8 cellular contexts compared by ENCODE assay signal in genomic region chr22:38733329-38734202, GRCh38. TPM values are rescaled to one million over a fixed set of nuclear protein-coding genes. Genes with fewer than 3 reads are reported as not detected.
A peak's percentile ranks its signal among the peaks of the same experiment; 100 is the strongest.
DNase-seq lines count a peak whose midpoint lies in the region; ATAC-seq and TF ChIP-seq lines count a peak whose summit lies in the region.

No MANE protein-coding gene starts in this region.

- H3K4me3 ChIP-seq in endodermal cell (ENCODE audit: low read length) (no peak overlapping the region), mucosa of stomach (ENCODE audit: low read length) (no peak overlapping the region)

- no peak overlapping the region for H3K9ac ChIP-seq in endodermal cell (ENCODE audit: extremely low read depth, low read length, poor library complexity, severe bottlenecking)
- peak overlapping the region; percentile 7 for H3K9ac ChIP-seq in mucosa of stomach (ENCODE audit: low read length)

- no peaks in the 10 kb centered on the region for H3K9me3 ChIP-seq in endodermal cell (ENCODE audit: control insufficient read depth, low read length)
- H3K9me3 ChIP-seq in mucosa of stomach (ENCODE audit: control insufficient read depth, low read length), result no peaks in the 10 kb centered on the region

- H3K9me3 Mint-ChIP-seq in activated CD4-positive, alpha-beta memory T cell treated with anti-CD3 and anti-CD28 coated beads for 36 hours, result no peaks in the 10 kb centered on the region
- H3K9me3 Mint-ChIP-seq in endodermal cell (no peaks in the 10 kb centered on the region), type B pancreatic cell (no peaks in the 10 kb centered on the region)

- TF ChIP-seq CTCF in endodermal cell (conservative IDR thresholded peaks at IDR 0.05) (peak; percentile 88), type B pancreatic cell (conservative IDR thresholded peaks at IDR 0.05) (peak; percentile 84)

- H3K4me1 ChIP-seq in endodermal cell (ENCODE audit: control insufficient read depth, insufficient read depth, low read length) (no peaks in the 10 kb centered on the region), mucosa of stomach (ENCODE audit: control insufficient read depth, insufficient read depth, low read length) (peaks cover 40% of the 10 kb centered on the region)

- H3K4me3 Mint-ChIP-seq in activated CD4-positive, alpha-beta memory T cell treated with anti-CD3 and anti-CD28 coated beads for 36 hours, result peak overlapping the region; percentile 29
- H3K4me3 Mint-ChIP-seq in endodermal cell (no peak overlapping the region), type B pancreatic cell (no peak overlapping the region)

- DNase-seq in ELR (ENCODE audit: low read depth), result peak; percentile 52
- DNase-seq in NCI-H1092 (lab: John Stamatoyannopoulos, UW), result peak; percentile 89
- DNase-seq in activated CD4-positive, alpha-beta memory T cell treated with anti-CD3 and anti-CD28 coated beads for 36 hours, result peak; percentile 63
- DNase-seq in endodermal cell, result peak; percentile 86
- no peak for DNase-seq in type B pancreatic cell (ENCODE audit: extremely low spot score, unreplicated experiment)
- no peak for DNase-seq in NOMO-1 treated with DMSO at 0.1 percent for 48 hours (lab: John Stamatoyannopoulos, UW; ENCODE audit: unreplicated experiment)

- POLR2A ChIA-PET in activated CD4-positive, alpha-beta memory T cell treated with anti-CD3 and anti-CD28 coated beads for 36 hours (lab: Charles Lee), result interaction anchor here (1.4 to 3.7 kb wide), 5 partner anchors 9 to 28 kb away, joined by 4 to 17 read pairs (median 6); partner anchors contain the start of gene GTPBP1

- no peak for ATAC-seq in HG03097 (IDR thresholded peaks at IDR 0.05; ENCODE audit: low FRiP score, unreplicated experiment)

- intact Hi-C loops in activated CD4-positive, alpha-beta memory T cell treated with anti-CD3 and anti-CD28 coated beads for 36 hours (cut with micrococcal nuclease), result no loop called here

- peaks cover 57% of the 10 kb centered on the region for H3K36me3 Mint-ChIP-seq in activated CD4-positive, alpha-beta memory T cell treated with anti-CD3 and anti-CD28 coated beads for 36 hours
- H3K36me3 Mint-ChIP-seq in endodermal cell (ENCODE audit: low read depth) (peaks cover 37% of the 10 kb centered on the region), type B pancreatic cell (peaks cover 5% of the 10 kb centered on the region)

- H3K27me3 ChIP-seq in endodermal cell (ENCODE audit: control insufficient read depth, insufficient read depth, low read length, poor library complexity, severe bottlenecking), result no peaks in the 10 kb centered on the region
- no peaks in the 10 kb centered on the region for H3K27me3 ChIP-seq in mucosa of stomach (ENCODE audit: control insufficient read depth, insufficient read depth, low read length)

- CTCF ChIA-PET in activated CD4-positive, alpha-beta memory T cell treated with anti-CD3 and anti-CD28 coated beads for 36 hours (lab: Charles Lee), result interaction anchor here (0.7 to 4.5 kb wide), 25 partner anchors 9 to 117 kb away, joined by 3 to 33 read pairs (median 4); partner anchors contain the start of genes NPTXR and TOMM22

- H3K36me3 ChIP-seq in endodermal cell (ENCODE audit: control insufficient read depth, insufficient read depth, low read length) (peaks cover 82% of the 10 kb centered on the region), mucosa of stomach (ENCODE audit: control insufficient read depth, insufficient read depth, low read length) (peaks cover 29% of the 10 kb centered on the region)

- WGBS in endodermal cell (ENCODE audit: insufficient coverage in 1 of 2, insufficient read length in 1 of 2), 2 experiments, result 91% methylated on average over 6 to 9 of the region's 9 CpGs

- no peaks in the 10 kb centered on the region for H3K27me3 Mint-ChIP-seq in activated CD4-positive, alpha-beta memory T cell treated with anti-CD3 and anti-CD28 coated beads for 36 hours
- no peaks in the 10 kb centered on the region for H3K27me3 Mint-ChIP-seq in endodermal cell (ENCODE audit: insufficient read depth)
- no peaks in the 10 kb centered on the region for H3K27me3 Mint-ChIP-seq in type B pancreatic cell

- H3K27ac ChIP-seq in endodermal cell (ENCODE audit: low read depth, low read length), result peak overlapping the region; percentile 29

- peak overlapping the region; percentile 46 for H3K27ac Mint-ChIP-seq in activated CD4-positive, alpha-beta memory T cell treated with anti-CD3 and anti-CD28 coated beads for 36 hours
- H3K27ac Mint-ChIP-seq in endodermal cell, result no peak overlapping the region
- peak overlapping the region; percentile 86 for H3K27ac Mint-ChIP-seq in type B pancreatic cell

- H3K4me1 Mint-ChIP-seq in activated CD4-positive, alpha-beta memory T cell treated with anti-CD3 and anti-CD28 coated beads for 36 hours (ENCODE audit: low read depth), result peaks cover 40% of the 10 kb centered on the region
- H3K4me1 Mint-ChIP-seq in endodermal cell (no peaks in the 10 kb centered on the region), type B pancreatic cell (ENCODE audit: unreplicated experiment) (peaks cover 3% of the 10 kb centered on the region)

RNA-seq across cellular contexts. Expression of gene SUN2, which starts 22.2 kb away (rescaled TPM):
- total RNA-seq in activated CD4-positive, alpha-beta memory T cell treated with anti-CD3 and anti-CD28 coated beads for 36 hours, result 100 to 1,000 TPM; 159 to 168 TPM
- total RNA-seq in endodermal cell (10 to 100 TPM; 23.0 to 32.4 TPM), type B pancreatic cell (ENCODE audit: low replicate concordance) (43.5 and 70.5 TPM in 2 replicates)
- polyA plus RNA-seq in endodermal cell (2013, experiment 1 of 2), result 66.3 TPM
- 71.5 TPM for polyA plus RNA-seq in endodermal cell (2013, experiment 2 of 2)

RNA-seq across cellular contexts. Expression of gene GTPBP1, which starts 27.8 kb away (rescaled TPM):
- 10 to 100 TPM; 95.4 to 98.1 TPM for total RNA-seq in activated CD4-positive, alpha-beta memory T cell treated with anti-CD3 and anti-CD28 coated beads for 36 hours
- total RNA-seq in endodermal cell (10 to 100 TPM; 79.0 to 86.1 TPM), type B pancreatic cell (ENCODE audit: low replicate concordance) (47.1 and 60.1 TPM in 2 replicates)
- 50.9 TPM for polyA plus RNA-seq in endodermal cell (2013, experiment 1 of 2)
- 49.5 TPM for polyA plus RNA-seq in endodermal cell (2013, experiment 2 of 2)

RNA-seq across cellular contexts. Expression of gene JOSD1, which starts 32.8 kb away (rescaled TPM):
- total RNA-seq in activated CD4-positive, alpha-beta memory T cell treated with anti-CD3 and anti-CD28 coated beads for 36 hours, result 10 to 100 TPM; 71.8 to 78.4 TPM
- total RNA-seq in endodermal cell (10 to 100 TPM; 21.2 to 26.7 TPM), type B pancreatic cell (ENCODE audit: low replicate concordance) (43.4 and 51.8 TPM in 2 replicates)
- polyA plus RNA-seq in endodermal cell (2013, experiment 1 of 2), result 35.3 TPM
- 33.0 TPM for polyA plus RNA-seq in endodermal cell (2013, experiment 2 of 2)

RNA-seq across cellular contexts. Expression of gene TOMM22, which starts 51.8 kb away (rescaled TPM):
- 100 to 1,000 TPM; 122 to 128 TPM for total RNA-seq in activated CD4-positive, alpha-beta memory T cell treated with anti-CD3 and anti-CD28 coated beads for 36 hours
- 100 to 1,000 TPM; 114 to 119 TPM for total RNA-seq in endodermal cell
- 88.4 TPM for polyA plus RNA-seq in endodermal cell (2013, experiment 1 of 2)
- 72.7 TPM for polyA plus RNA-seq in endodermal cell (2013, experiment 2 of 2)
- 80.8 and 91.6 TPM in 2 replicates for total RNA-seq in type B pancreatic cell (ENCODE audit: low replicate concordance)

Comparison
In these comparisons a context has a peak if more than half of its experiments do, and no peak if none do; other contexts are left out.
1. DNase-seq: peak in ELR (single experiment), NCI-H1092 (single experiment), activated CD4-positive, alpha-beta memory T cell treated with anti-CD3 and anti-CD28 coated beads for 36 hours (single experiment) and endodermal cell (single experiment); none in type B pancreatic cell (single experiment) and NOMO-1 treated with DMSO at 0.1 percent for 48 hours (single experiment).